2 cellular contexts compared by ENCODE assay signal in the genomic region with DNA sequence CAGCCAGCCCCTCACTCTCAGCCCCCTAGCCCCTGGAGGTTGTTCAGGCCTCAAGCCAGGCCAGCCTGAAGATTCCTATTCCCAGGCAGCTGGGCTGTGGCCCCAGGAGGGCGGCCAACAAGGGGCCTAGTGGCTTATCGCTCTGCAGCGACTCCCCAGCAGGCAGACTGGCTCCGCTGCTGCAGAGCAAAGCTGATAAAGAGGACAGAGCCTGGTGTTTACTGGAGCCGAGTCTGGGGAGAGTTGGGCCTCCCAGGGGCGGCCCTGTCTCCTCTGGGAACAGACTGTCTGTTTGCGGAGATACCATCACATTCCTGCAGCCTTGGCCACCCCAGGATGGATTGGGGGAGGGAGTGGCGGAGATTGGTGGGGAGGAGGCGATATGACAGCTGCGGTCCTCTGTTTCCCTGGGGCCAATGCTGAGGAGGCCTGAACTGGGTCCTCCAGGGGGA.
TF ChIP-seq lines count a peak whose summit lies in the region.

No MANE protein-coding gene starts in this region.

TF ChIP-seq in GM23338, 12 proteins besides CTCF, POLR2A, EP300 and RAD21 (continued from another document):
- TF ChIP-seq, protein P1, sequence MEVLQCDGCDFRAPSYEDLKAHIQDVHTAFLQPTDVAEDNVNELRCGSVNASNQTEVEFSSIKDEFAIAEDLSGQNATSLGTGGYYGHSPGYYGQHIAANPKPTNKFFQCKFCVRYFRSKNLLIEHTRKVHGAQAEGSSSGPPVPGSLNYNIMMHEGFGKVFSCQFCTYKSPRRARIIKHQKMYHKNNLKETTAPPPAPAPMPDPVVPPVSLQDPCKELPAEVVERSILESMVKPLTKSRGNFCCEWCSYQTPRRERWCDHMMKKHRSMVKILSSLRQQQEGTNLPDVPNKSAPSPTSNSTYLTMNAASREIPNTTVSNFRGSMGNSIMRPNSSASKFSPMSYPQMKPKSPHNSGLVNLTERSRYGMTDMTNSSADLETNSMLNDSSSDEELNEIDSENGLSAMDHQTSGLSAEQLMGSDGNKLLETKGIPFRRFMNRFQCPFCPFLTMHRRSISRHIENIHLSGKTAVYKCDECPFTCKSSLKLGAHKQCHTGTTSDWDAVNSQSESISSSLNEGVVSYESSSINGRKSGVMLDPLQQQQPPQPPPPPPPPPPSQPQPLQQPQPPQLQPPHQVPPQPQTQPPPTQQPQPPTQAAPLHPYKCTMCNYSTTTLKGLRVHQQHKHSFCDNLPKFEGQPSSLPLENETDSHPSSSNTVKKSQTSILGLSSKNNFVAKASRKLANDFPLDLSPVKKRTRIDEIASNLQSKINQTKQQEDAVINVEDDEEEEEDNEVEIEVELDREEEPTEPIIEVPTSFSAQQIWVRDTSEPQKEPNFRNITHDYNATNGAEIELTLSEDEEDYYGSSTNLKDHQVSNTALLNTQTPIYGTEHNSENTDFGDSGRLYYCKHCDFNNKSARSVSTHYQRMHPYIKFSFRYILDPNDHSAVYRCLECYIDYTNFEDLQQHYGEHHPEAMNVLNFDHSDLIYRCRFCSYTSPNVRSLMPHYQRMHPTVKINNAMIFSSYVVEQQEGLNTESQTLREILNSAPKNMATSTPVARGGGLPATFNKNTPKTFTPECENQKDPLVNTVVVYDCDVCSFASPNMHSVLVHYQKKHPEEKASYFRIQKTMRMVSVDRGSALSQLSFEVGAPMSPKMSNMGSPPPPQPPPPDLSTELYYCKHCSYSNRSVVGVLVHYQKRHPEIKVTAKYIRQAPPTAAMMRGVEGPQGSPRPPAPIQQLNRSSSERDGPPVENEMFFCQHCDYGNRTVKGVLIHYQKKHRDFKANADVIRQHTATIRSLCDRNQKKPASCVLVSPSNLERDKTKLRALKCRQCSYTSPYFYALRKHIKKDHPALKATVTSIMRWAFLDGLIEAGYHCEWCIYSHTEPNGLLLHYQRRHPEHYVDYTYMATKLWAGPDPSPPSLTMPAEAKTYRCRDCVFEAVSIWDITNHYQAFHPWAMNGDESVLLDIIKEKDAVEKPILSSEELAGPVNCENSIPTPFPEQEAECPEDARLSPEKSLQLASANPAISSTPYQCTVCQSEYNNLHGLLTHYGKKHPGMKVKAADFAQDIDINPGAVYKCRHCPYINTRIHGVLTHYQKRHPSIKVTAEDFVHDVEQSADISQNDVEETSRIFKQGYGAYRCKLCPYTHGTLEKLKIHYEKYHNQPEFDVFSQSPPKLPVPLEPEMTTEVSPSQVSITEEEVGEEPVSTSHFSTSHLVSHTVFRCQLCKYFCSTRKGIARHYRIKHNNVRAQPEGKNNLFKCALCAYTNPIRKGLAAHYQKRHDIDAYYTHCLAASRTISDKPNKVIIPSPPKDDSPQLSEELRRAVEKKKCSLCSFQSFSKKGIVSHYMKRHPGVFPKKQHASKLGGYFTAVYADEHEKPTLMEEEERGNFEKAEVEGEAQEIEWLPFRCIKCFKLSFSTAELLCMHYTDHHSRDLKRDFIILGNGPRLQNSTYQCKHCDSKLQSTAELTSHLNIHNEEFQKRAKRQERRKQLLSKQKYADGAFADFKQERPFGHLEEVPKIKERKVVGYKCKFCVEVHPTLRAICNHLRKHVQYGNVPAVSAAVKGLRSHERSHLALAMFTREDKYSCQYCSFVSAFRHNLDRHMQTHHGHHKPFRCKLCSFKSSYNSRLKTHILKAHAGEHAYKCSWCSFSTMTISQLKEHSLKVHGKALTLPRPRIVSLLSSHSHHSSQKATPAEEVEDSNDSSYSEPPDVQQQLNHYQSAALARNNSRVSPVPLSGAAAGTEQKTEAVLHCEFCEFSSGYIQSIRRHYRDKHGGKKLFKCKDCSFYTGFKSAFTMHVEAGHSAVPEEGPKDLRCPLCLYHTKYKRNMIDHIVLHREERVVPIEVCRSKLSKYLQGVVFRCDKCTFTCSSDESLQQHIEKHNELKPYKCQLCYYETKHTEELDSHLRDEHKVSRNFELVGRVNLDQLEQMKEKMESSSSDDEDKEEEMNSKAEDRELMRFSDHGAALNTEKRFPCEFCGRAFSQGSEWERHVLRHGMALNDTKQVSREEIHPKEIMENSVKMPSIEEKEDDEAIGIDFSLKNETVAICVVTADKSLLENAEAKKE (CRISPR knock-in tag; IDR thresholded peaks at IDR 0.05), result no peak
- no peak for TF ChIP-seq ZNF331 (CRISPR knock-in tag; IDR thresholded peaks at IDR 0.05; ENCODE audit: low read depth)
- TF ChIP-seq EZH2phosphoT487 (IDR thresholded peaks at IDR 0.05; ENCODE audit: unreplicated experiment), result no peak
- TF ChIP-seq CREB1 (CRISPR knock-in tag; IDR thresholded peaks at IDR 0.05; ENCODE audit: low read depth), result no peak
- TF ChIP-seq, protein P2, sequence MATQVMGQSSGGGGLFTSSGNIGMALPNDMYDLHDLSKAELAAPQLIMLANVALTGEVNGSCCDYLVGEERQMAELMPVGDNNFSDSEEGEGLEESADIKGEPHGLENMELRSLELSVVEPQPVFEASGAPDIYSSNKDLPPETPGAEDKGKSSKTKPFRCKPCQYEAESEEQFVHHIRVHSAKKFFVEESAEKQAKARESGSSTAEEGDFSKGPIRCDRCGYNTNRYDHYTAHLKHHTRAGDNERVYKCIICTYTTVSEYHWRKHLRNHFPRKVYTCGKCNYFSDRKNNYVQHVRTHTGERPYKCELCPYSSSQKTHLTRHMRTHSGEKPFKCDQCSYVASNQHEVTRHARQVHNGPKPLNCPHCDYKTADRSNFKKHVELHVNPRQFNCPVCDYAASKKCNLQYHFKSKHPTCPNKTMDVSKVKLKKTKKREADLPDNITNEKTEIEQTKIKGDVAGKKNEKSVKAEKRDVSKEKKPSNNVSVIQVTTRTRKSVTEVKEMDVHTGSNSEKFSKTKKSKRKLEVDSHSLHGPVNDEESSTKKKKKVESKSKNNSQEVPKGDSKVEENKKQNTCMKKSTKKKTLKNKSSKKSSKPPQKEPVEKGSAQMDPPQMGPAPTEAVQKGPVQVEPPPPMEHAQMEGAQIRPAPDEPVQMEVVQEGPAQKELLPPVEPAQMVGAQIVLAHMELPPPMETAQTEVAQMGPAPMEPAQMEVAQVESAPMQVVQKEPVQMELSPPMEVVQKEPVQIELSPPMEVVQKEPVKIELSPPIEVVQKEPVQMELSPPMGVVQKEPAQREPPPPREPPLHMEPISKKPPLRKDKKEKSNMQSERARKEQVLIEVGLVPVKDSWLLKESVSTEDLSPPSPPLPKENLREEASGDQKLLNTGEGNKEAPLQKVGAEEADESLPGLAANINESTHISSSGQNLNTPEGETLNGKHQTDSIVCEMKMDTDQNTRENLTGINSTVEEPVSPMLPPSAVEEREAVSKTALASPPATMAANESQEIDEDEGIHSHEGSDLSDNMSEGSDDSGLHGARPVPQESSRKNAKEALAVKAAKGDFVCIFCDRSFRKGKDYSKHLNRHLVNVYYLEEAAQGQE (IDR thresholded peaks at IDR 0.05; ENCODE audit: unreplicated experiment), result no peak
- no peak for TF ChIP-seq EZH2 (IDR thresholded peaks at IDR 0.05; ENCODE audit: low read depth, unreplicated experiment)

TF ChIP-seq in SK-N-SH treated with all-trans-retinoic acid at 6 μM for 48 hours, 23 proteins besides CTCF, POLR2A, EP300 and RAD21 (continued from another document):
- TF ChIP-seq, protein P3, sequence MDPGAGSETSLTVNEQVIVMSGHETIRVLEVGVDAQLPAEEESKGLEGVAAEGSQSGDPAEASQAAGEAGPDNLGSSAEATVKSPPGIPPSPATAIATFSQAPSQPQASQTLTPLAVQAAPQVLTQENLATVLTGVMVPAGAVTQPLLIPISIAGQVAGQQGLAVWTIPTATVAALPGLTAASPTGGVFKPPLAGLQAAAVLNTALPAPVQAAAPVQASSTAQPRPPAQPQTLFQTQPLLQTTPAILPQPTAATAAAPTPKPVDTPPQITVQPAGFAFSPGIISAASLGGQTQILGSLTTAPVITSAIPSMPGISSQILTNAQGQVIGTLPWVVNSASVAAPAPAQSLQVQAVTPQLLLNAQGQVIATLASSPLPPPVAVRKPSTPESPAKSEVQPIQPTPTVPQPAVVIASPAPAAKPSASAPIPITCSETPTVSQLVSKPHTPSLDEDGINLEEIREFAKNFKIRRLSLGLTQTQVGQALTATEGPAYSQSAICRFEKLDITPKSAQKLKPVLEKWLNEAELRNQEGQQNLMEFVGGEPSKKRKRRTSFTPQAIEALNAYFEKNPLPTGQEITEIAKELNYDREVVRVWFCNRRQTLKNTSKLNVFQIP (CRISPR knock-in tag; IDR thresholded peaks at IDR 0.05; ENCODE audit: borderline replicate concordance, low read depth), result no peak
- no peak for TF ChIP-seq ZNF565 (CRISPR knock-in tag; conservative IDR thresholded peaks at IDR 0.05; ENCODE audit: low read depth)
- TF ChIP-seq, protein P4, sequence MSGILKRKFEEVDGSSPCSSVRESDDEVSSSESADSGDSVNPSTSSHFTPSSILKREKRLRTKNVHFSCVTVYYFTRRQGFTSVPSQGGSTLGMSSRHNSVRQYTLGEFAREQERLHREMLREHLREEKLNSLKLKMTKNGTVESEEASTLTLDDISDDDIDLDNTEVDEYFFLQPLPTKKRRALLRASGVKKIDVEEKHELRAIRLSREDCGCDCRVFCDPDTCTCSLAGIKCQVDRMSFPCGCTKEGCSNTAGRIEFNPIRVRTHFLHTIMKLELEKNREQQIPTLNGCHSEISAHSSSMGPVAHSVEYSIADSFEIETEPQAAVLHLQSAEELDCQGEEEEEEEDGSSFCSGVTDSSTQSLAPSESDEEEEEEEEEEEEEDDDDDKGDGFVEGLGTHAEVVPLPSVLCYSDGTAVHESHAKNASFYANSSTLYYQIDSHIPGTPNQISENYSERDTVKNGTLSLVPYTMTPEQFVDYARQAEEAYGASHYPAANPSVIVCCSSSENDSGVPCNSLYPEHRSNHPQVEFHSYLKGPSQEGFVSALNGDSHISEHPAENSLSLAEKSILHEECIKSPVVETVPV (CRISPR knock-in tag; IDR thresholded peaks at IDR 0.05), result no peak
- TF ChIP-seq, protein P5, sequence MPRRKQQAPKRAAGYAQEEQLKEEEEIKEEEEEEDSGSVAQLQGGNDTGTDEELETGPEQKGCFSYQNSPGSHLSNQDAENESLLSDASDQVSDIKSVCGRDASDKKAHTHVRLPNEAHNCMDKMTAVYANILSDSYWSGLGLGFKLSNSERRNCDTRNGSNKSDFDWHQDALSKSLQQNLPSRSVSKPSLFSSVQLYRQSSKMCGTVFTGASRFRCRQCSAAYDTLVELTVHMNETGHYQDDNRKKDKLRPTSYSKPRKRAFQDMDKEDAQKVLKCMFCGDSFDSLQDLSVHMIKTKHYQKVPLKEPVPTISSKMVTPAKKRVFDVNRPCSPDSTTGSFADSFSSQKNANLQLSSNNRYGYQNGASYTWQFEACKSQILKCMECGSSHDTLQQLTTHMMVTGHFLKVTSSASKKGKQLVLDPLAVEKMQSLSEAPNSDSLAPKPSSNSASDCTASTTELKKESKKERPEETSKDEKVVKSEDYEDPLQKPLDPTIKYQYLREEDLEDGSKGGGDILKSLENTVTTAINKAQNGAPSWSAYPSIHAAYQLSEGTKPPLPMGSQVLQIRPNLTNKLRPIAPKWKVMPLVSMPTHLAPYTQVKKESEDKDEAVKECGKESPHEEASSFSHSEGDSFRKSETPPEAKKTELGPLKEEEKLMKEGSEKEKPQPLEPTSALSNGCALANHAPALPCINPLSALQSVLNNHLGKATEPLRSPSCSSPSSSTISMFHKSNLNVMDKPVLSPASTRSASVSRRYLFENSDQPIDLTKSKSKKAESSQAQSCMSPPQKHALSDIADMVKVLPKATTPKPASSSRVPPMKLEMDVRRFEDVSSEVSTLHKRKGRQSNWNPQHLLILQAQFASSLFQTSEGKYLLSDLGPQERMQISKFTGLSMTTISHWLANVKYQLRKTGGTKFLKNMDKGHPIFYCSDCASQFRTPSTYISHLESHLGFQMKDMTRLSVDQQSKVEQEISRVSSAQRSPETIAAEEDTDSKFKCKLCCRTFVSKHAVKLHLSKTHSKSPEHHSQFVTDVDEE (CRISPR knock-in tag; IDR thresholded peaks at IDR 0.05), result peak; percentile 77
- TF ChIP-seq RARB (CRISPR knock-in tag; IDR thresholded peaks at IDR 0.05), result no peak
- no peak for TF ChIP-seq ISL1 (CRISPR knock-in tag; IDR thresholded peaks at IDR 0.05)
- TF ChIP-seq, protein P6, sequence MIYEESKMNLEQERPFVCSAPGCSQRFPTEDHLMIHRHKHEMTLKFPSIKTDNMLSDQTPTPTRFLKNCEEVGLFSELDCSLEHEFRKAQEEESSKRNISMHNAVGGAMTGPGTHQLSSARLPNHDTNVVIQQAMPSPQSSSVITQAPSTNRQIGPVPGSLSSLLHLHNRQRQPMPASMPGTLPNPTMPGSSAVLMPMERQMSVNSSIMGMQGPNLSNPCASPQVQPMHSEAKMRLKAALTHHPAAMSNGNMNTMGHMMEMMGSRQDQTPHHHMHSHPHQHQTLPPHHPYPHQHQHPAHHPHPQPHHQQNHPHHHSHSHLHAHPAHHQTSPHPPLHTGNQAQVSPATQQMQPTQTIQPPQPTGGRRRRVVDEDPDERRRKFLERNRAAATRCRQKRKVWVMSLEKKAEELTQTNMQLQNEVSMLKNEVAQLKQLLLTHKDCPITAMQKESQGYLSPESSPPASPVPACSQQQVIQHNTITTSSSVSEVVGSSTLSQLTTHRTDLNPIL (CRISPR knock-in tag; IDR thresholded peaks at IDR 0.05; ENCODE audit: low read depth), result no peak
